ENCODE assay signal across 8 cellular contexts in the genomic region with DNA sequence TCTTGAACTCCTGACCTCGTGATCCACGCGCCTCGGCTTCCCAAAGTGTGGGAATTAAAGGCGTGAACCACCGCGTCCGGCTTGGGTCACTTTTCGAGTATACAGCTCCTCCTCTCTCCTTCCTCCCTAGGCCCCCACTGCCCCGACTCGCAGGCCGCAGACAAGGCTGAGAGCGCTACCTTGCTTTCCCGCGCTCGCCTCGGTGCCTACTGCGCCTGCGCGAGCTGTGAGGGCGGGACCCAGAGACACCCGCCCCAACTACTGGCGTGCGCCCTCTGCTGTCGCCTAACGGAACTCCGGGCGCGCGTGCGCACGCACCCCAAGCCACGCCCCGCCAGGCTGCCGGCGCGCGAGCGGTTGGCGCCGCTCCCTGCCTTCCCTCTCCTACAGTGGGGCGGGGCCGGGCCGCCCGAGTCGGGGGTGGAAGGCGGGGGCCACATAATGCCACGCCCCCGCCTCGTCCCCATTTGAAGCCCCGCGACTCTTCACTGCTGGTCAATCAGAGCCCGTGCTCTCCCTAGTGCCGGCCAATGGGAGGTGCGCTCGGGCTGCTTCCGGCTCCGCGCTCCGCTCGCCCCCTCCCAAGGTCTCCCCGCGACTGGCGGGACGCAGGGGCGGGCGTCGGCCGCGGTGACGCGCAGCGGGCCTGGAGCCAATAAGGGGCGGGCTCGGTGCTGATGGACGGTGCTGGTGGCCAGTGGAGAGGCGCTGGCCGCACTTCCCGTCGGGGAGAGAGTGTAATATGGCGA. TPM values are rescaled to one million over a fixed set of nuclear protein-coding genes. Genes with fewer than 3 reads are reported as not detected.
A peak's percentile ranks its signal among the peaks of the same experiment; 100 is the strongest.
DNase-seq lines count a peak whose midpoint lies in the region; ATAC-seq, FAIRE-seq and TF ChIP-seq lines count a peak whose summit lies in the region.

A gene (plus strand): TSS at position 730 of the 749 bp plus-strand sequence. CDS start 13 bp downstream, at position 743.

- TF ChIP-seq CTCF in CD4-positive, alpha-beta T cell (IDR thresholded peaks at IDR 0.05): peak; percentile 84
- peak; percentile 94 for TF ChIP-seq CTCF in HepG2 (CRISPR knock-in tag; IDR thresholded peaks at IDR 0.05)

- H2AFZ ChIP-seq in HepG2 (ENCODE audit: low read length): no peak within 1 kb of the TSS

- TF ChIP-seq EP300 in HepG2 (IDR thresholded peaks at IDR 0.05; ENCODE audit: low read depth in 2 of 2, low read length in 2 of 2): no peak
- TF ChIP-seq EP300 in HepG2 (CRISPR knock-in tag; IDR thresholded peaks at IDR 0.05; ENCODE audit: borderline replicate concordance): no peak

- CTCF ChIA-PET in CD4-positive, alpha-beta T cell (lab: Charles Lee): interaction anchor here (0.5 to 2.2 kb wide), 17 partner anchors 8 to 427 kb away, joined by 3 to 27 read pairs (median 6); a partner anchor contains a TSS
- CTCF ChIA-PET in HepG2 (lab: Yijun Ruan, JAX; ENCODE audit: low intra/inter-chr PET ratio, low total read pairs): interaction anchor here (1.0 kb wide), 1 partner anchor 45 kb away, joined by 4 read pairs; no protein-coding TSS in a partner anchor

- peak within 1 kb of the TSS; percentile 95 for H3K4me3 Mint-ChIP-seq in CD4-positive, alpha-beta T cell

- H3K27me3 ChIP-seq in CD4-positive, alpha-beta T cell (ENCODE audit: control insufficient read depth, insufficient read depth, low read length): no peaks in the 10 kb centered on the region
- H3K27me3 ChIP-seq in HepG2 (ENCODE audit: control insufficient read depth in 1 of 2, insufficient read depth in 2 of 2, low read length in 2 of 2): no peaks in the 10 kb centered on the region; a peak in 1 of 5 replicates

- peaks cover 5% of the 10 kb centered on the region; the same call in 1 of the 2 replicates for H4K20me1 ChIP-seq in HepG2 (ENCODE audit: insufficient read depth, low read length)

- peaks cover 0 to 3% of the 10 kb centered on the region in 2 experiments; a peak in 3 of 5 replicates for H3K36me3 ChIP-seq in HepG2 (replicated peaks in 1 of 2; ENCODE audit: control insufficient read depth in 1 of 2, insufficient read depth in 2 of 2, low read length in 2 of 2)

- H3K27me3 Mint-ChIP-seq in CD4-positive, alpha-beta T cell: no peaks in the 10 kb centered on the region

- H3K9ac ChIP-seq in HepG2 (ENCODE audit: insufficient read depth, low read depth, low read length): peak within 1 kb of the TSS; percentile 93

- FAIRE-seq in HepG2 (lab: Jason Lieb, UNC): peak; percentile 87

- intact Hi-C loops in CD4-positive, alpha-beta T cell (cut with DNase I, micrococcal nuclease): loop anchor here (1.0 to 5.0 kb wide), 7 partner anchors 33 to 275 kb away; a partner anchor contains a TSS
- intact Hi-C loops in HepG2 (cut with micrococcal nuclease; ENCODE audit: unreplicated experiment): loop anchor here (2.0 kb wide), 2 partner anchors 41 to 73 kb away; a partner anchor contains a TSS

- peaks cover 44% of the 10 kb centered on the region for H3K4me1 Mint-ChIP-seq in CD4-positive, alpha-beta T cell (ENCODE audit: low read depth)

- H3K4me2 ChIP-seq in HepG2 (ENCODE audit: low read depth, low read length): peak within 1 kb of the TSS; percentile 96

- peak within 1 kb of the TSS; percentile 89 for H3K27ac ChIP-seq in CD4-positive, alpha-beta T cell (ENCODE audit: low read depth, low read length)
- peak within 1 kb of the TSS; percentile 77 for H3K27ac ChIP-seq in HepG2 (ENCODE audit: extremely low read length, insufficient read depth, low read length)

- ATAC-seq in CD4-positive, alpha-beta T cell (ENCODE audit: poor library complexity): peak; percentile 86
- ATAC-seq in GM19397 (IDR thresholded peaks at IDR 0.05; ENCODE audit: unreplicated experiment) (peak; percentile 91), HG03571 (IDR thresholded peaks at IDR 0.05; ENCODE audit: unreplicated experiment) (peak; percentile 86), HepG2 (peak; percentile 96)

- H3K9me3 ChIP-seq in CD4-positive, alpha-beta T cell (ENCODE audit: control insufficient read depth, low read length): no peaks in the 10 kb centered on the region
- H3K9me3 ChIP-seq in HepG2 (ENCODE audit: low read length): no peaks in the 10 kb centered on the region

- H3K4me3 ChIP-seq in HepG2 (replicated peaks in 1 of 3; ENCODE audit: insufficient read depth in 1 of 3, low read depth in 2 of 3, low read length in 3 of 3): peak within 1 kb of the TSS; percentile 94 to 95 (median 95)

- BruUV-seq in HepG2 (replicated peaks; lab: Mats Ljungman, UMichigan): no TSS peak

- POLR2A ChIA-PET in CD4-positive, alpha-beta T cell (lab: Charles Lee): interaction anchor here (0.5 to 3.2 kb wide), 20 partner anchors 12 to 275 kb away, joined by 3 to 39 read pairs (median 6); a partner anchor contains a TSS
- POLR2A ChIA-PET in HepG2 (lab: Yijun Ruan, JAX): interaction anchor here (0.6 to 3.5 kb wide), 11 partner anchors 14 to 75 kb away, joined by 3 to 18 read pairs (median 5); a partner anchor contains a TSS

- H3K79me2 ChIP-seq in HepG2 (ENCODE audit: insufficient read depth, low read length): peaks cover 40% of the 10 kb centered on the region

- peak; percentile 34 to 54; a peak in 2 of 4 replicates for TF ChIP-seq POLR2A in HepG2 (IDR thresholded peaks at IDR 0.05; ENCODE audit: insufficient read depth in 1 of 2, low read depth in 2 of 2, low read length in 2 of 2)

- H3K4me1 ChIP-seq in HepG2 (ENCODE audit: insufficient read depth, low read length): peaks cover 47% of the 10 kb centered on the region

- H3K36me3 Mint-ChIP-seq in CD4-positive, alpha-beta T cell (ENCODE audit: low read depth): peaks cover 30% of the 10 kb centered on the region

- TF ChIP-seq RAD21 in HepG2 (CRISPR knock-in tag; IDR thresholded peaks at IDR 0.05): peak; percentile 97

- DNase-seq in CD4-positive, alpha-beta T cell: peak; percentile 98 to 100 (median 98)
- DNase-seq in NCI-H774 (lab: John Stamatoyannopoulos, UW) (peak; percentile 97), dermis blood vessel endothelial cell (peak; percentile 99), HepG2 (ENCODE audit: low spot score) (peak; percentile 97)
- peak; percentile 96 to 97 for DNase-seq in activated CD4-positive, alpha-beta T cell treated with anti-CD3 and anti-CD28 coated beads, Interleukin-2, amount 50 U/mL, for 4 hours
- DNase-seq in stimulated activated CD4-positive, alpha-beta T cell treated with anti-CD3 and anti-CD28 coated beads, Interleukin-4, amount 100 ng/mL, for 1 hour: peak; percentile 98

- no peaks in the 10 kb centered on the region for H3K9me3 Mint-ChIP-seq in CD4-positive, alpha-beta T cell

- H3K27ac Mint-ChIP-seq in CD4-positive, alpha-beta T cell: peak within 1 kb of the TSS; percentile 96

- 8% methylated on average over 8 of the region's 81 CpGs for WGBS in HepG2 (ENCODE audit: low lambda C conversion rate)

- in situ Hi-C loops in HepG2 (cut with HindIII; ENCODE audit: extremely low pct_ligation_motif_present, low pct_unique_long_range_greater_than_20kb): no loop called here

TF ChIP-seq in HepG2, 621 proteins besides CTCF, POLR2A, EP300 and RAD21 (continues in another document):
- TF ChIP-seq ZMYM4 (CRISPR knock-in tag; IDR thresholded peaks at IDR 0.05) (peak; percentile 89), KLF6 (CRISPR knock-in tag; IDR thresholded peaks at IDR 0.05) (peak; percentile 35; the same call in 1 of the 2 replicates), ZNF7 (CRISPR knock-in tag; IDR thresholded peaks at IDR 0.05) (no peak), ZNF331 (CRISPR knock-in tag; IDR thresholded peaks at IDR 0.05) (peak; percentile 68; the same call in 1 of the 2 replicates)

RNA-seq across cellular contexts. Expression of the gene that starts here (rescaled TPM):
- 10 to 100 TPM; 74.9 to 79.0 TPM for total RNA-seq in CD4-positive, alpha-beta T cell
- total RNA-seq in dermis blood vessel endothelial cell (66.4 and 73.8 TPM in 2 replicates), HepG2 (2016; rRNA removed; fragmentation: Illumina TruSeq; extraction: Trizol) (44.8 and 45.0 TPM in 2 replicates)
- total RNA-seq in HepG2 (2016; cell fraction: cytosol; rRNA removed; fragmentation: Illumina TruSeq; extraction: Trizol; ENCODE audit: low read depth): 12.2 and 13.0 TPM in 2 replicates
- 42.2 and 46.8 TPM in 2 replicates for total RNA-seq in HepG2 (2016; cell fraction: insoluble cytoplasmic fraction; rRNA removed; fragmentation: Illumina TruSeq; extraction: Trizol)
- total RNA-seq in HepG2 (2016; cell fraction: membrane; rRNA removed; fragmentation: Illumina TruSeq; extraction: Trizol): 26.3 and 29.3 TPM in 2 replicates
- 27.3 and 27.8 TPM in 2 replicates for total RNA-seq in HepG2 (2016; cell fraction: nucleus; rRNA removed; fragmentation: Illumina TruSeq; extraction: Trizol)
- 36.7 and 37.0 TPM in 2 replicates for polyA plus RNA-seq in HepG2 (2011; rRNA removed)
- 37.0 and 45.8 TPM in 2 replicates for polyA plus RNA-seq in HepG2 (2011; cell fraction: cytosol; rRNA removed)
- 18.8 and 19.5 TPM in 2 replicates for polyA plus RNA-seq in HepG2 (2011; cell fraction: nucleus; rRNA removed)
- polyA plus RNA-seq in HepG2 (2012): 25.7 and 50.6 TPM in 2 replicates
- polyA plus RNA-seq in HepG2 (2016; cell fraction: cytosol; fragmentation: Illumina TruSeq; extraction: Trizol; ENCODE audit: low read depth): 9.1 and 10.9 TPM in 2 replicates
- 58.6 and 65.5 TPM in 2 replicates for polyA plus RNA-seq in HepG2 (2016; cell fraction: insoluble cytoplasmic fraction; fragmentation: Illumina TruSeq; extraction: Trizol; ENCODE audit: low read depth)
- 18.8 and 20.6 TPM in 2 replicates for polyA plus RNA-seq in HepG2 (2016; cell fraction: membrane; fragmentation: Illumina TruSeq; extraction: Trizol; ENCODE audit: low read depth)
- 51.5 and 63.5 TPM in 2 replicates for polyA plus RNA-seq in HepG2 (2016; cell fraction: nucleus; fragmentation: Illumina TruSeq; extraction: Trizol; ENCODE audit: insufficient read depth, low read depth)
- polyA minus RNA-seq in HepG2 (2011; rRNA and poly(A)+ RNA removed; ENCODE audit: low replicate concordance): 59.4 and 156 TPM in 2 replicates
- 50.6 TPM in 2 replicates for polyA minus RNA-seq in HepG2 (2011; cell fraction: cytosol; rRNA and poly(A)+ RNA removed)
- 60.1 and 69.0 TPM in 2 replicates for polyA minus RNA-seq in HepG2 (2011; cell fraction: nucleus; rRNA and poly(A)+ RNA removed)

Comparison
In these comparisons a context has a peak if more than half of its experiments do, and no peak if none do; other contexts are left out.
1. Peak in every context shown above with its lines: DNase-seq, ATAC-seq, H3K4me3 ChIP-seq and H3K27ac ChIP-seq.